In genomic region chr19:42214810-42215209, GRCh38 we compare ENCODE assay signal across 1 cellular context.
TF ChIP-seq lines count a peak whose summit lies in the region.

No MANE protein-coding gene starts in this region.

TF ChIP-seq in K562, 482 proteins besides CTCF, POLR2A, EP300 and RAD21:
- TF ChIP-seq ZBTB40 (IDR thresholded peaks at IDR 0.05) (no peak), ZBTB40 (CRISPR knock-in tag; IDR thresholded peaks at IDR 0.05) (no peak), NR2C2 (CRISPR knock-in tag; IDR thresholded peaks at IDR 0.05) (no peak), NR2C2 (tag; IDR thresholded peaks at IDR 0.05) (no peak), HMG20B (CRISPR knock-in tag; IDR thresholded peaks at IDR 0.05) (no peak), ZNF586 (CRISPR knock-in tag; conservative IDR thresholded peaks at IDR 0.05) (no peak), ZNF551 (CRISPR knock-in tag; IDR thresholded peaks at IDR 0.05) (no peak), ZNF24 (IDR thresholded peaks at IDR 0.05) (no peak), E2F1 (CRISPR knock-in tag; IDR thresholded peaks at IDR 0.05) (no peak)
- TF ChIP-seq, protein P1, sequence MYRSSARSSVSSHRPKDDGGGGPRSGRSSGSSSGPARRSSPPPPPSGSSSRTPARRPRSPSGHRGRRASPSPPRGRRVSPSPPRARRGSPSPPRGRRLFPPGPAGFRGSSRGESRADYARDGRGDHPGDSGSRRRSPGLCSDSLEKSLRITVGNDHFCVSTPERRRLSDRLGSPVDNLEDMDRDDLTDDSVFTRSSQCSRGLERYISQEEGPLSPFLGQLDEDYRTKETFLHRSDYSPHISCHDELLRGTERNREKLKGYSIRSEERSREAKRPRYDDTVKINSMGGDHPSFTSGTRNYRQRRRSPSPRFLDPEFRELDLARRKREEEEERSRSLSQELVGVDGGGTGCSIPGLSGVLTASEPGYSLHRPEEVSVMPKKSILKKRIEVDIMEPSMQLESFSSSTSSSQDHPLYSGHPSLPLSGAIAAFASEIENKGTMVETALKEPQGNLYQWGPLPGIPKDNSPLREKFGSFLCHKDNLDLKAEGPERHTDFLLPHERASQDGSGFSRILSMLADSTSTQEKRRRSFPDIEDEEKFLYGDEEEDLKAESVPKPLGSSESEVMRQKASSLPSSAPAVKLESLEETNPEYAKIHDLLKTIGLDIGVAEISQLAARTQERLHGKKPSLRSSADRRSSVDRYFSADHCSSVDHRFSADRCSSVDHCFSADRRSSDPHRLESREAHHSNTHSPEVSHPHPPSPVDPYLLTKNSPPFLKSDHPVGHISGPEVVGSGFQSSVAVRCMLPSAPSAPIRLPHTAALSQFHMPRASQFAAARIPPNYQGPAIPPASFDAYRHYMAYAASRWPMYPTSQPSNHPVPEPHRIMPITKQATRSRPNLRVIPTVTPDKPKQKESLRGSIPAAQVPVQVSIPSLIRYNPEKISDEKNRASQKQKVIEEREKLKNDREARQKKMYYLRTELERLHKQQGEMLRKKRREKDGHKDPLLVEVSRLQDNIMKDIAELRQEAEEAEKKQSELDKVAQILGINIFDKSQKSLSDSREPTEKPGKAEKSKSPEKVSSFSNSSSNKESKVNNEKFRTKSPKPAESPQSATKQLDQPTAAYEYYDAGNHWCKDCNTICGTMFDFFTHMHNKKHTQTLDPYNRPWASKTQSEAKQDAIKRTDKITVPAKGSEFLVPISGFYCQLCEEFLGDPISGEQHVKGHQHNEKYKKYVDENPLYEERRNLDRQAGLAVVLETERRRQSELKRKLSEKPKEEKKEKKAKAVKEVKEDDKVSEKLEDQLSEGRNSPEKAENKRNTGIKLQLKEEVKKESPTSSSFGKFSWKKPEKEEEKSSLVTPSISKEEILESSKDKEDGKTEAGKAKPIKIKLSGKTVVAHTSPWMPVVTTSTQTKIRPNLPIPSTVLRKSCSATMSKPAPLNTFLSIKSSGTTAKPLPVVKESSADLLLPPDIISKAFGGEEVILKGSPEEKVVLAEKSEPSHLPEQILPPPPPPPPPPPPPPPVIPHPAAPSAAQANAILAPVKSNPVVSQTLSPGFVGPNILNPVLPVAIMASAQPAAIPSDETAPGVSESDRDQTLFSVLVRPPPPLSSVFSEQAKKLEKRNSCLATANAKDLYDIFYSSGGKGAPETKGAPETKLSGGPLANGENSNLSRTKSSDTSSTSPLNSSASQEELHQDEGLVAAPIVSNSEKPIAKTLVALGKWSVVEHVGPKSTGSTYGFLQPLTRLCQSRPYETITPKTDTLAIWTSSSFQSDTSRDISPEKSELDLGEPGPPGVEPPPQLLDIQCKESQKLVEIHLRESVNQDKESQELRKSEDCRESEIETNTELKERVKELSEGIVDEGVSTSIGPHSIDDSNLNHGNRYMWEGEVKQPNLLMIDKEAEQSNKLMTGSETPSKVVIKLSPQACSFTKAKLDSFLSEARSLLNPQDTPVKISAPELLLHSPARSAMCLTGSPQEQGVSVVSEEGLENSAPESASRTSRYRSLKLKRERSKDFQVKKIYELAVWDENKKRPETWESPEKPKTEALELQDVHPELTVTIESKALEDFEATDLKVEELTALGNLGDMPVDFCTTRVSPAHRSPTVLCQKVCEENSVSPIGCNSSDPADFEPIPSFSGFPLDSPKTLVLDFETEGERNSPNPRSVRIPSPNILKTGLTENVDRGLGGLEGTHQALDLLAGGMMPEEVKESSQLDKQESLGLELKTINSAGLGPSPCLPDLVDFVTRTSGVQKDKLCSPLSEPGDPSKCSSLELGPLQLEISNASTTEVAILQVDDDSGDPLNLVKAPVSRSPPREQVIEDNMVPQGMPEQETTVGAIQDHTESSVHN (IDR thresholded peaks at IDR 0.05; ENCODE audit: borderline replicate concordance in 1 of 2, low read depth in 1 of 2), result no peak
- TF ChIP-seq, protein P2, sequence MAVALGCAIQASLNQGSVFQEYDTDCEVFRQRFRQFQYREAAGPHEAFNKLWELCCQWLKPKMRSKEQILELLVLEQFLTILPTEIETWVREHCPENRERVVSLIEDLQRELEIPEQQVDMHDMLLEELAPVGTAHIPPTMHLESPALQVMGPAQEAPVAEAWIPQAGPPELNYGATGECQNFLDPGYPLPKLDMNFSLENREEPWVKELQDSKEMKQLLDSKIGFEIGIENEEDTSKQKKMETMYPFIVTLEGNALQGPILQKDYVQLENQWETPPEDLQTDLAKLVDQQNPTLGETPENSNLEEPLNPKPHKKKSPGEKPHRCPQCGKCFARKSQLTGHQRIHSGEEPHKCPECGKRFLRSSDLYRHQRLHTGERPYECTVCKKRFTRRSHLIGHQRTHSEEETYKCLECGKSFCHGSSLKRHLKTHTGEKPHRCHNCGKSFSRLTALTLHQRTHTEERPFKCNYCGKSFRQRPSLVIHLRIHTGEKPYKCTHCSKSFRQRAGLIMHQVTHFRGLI (CRISPR knock-in tag; IDR thresholded peaks at IDR 0.05), result no peak
- TF ChIP-seq, protein P3, sequence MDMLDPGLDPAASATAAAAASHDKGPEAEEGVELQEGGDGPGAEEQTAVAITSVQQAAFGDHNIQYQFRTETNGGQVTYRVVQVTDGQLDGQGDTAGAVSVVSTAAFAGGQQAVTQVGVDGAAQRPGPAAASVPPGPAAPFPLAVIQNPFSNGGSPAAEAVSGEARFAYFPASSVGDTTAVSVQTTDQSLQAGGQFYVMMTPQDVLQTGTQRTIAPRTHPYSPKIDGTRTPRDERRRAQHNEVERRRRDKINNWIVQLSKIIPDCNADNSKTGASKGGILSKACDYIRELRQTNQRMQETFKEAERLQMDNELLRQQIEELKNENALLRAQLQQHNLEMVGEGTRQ (CRISPR knock-in tag; IDR thresholded peaks at IDR 0.05), result no peak
